In genomic region chr17:59155439-59156177, GRCh38 we compare ENCODE assay signal across 8 cellular contexts. TPM values are rescaled to one million over a fixed set of nuclear protein-coding genes. Genes with fewer than 3 reads are reported as not detected.
DNase-seq lines count a peak whose midpoint lies in the region; ATAC-seq, FAIRE-seq and TF ChIP-seq lines count a peak whose summit lies in the region.

Gene PRR11, plus strand, starts transcription at chr17:59155746. Its CDS starts 14,007 bp downstream, at chr17:59169753.

- H3K27ac ChIP-seq in endothelial cell of umbilical vein (ENCODE audit: insufficient read depth, low read depth, low read length): peak within 1 kb of the TSS; percentile 79

- no peak for TF ChIP-seq CTCF in endothelial cell of umbilical vein (IDR thresholded peaks at IDR 0.05; ENCODE audit: extremely low read depth in 1 of 2, insufficient read depth in 1 of 2, low read depth in 1 of 2, low read length in 2 of 2)
- no peak for TF ChIP-seq CTCF in mesothelial cell of epicardium (IDR thresholded peaks at IDR 0.05; ENCODE audit: unreplicated experiment)

- FAIRE-seq in endothelial cell of umbilical vein (lab: Jason Lieb, UNC): no peak

- BruUV-seq in endothelial cell of umbilical vein (replicated peaks; lab: Mats Ljungman, UMichigan): TSS peak; percentile 70

- H3K4me3 ChIP-seq in NT2/D1 (ENCODE audit: insufficient read length, low read depth) (peak within 1 kb of the TSS; percentile 90), endothelial cell of umbilical vein (replicated peaks in 1 of 3; ENCODE audit: insufficient read depth in 1 of 3, low read depth in 1 of 3, low read length in 3 of 3) (peak within 1 kb of the TSS; percentile 67 to 97 (median 93))

- peaks cover 61% of the 10 kb centered on the region for H3K4me1 Mint-ChIP-seq in activated CD8-positive, alpha-beta memory T cell treated with anti-CD3 and anti-CD28 coated beads, Interleukin-2, amount 10 ng/mL, durations not matched to agents 7 days and 5 days
- H3K4me1 Mint-ChIP-seq in mesothelial cell of epicardium: peaks cover 31% of the 10 kb centered on the region

- H3K36me3 ChIP-seq in NT2/D1 (ENCODE audit: insufficient read depth, insufficient read length, low read length): peaks cover 14% of the 10 kb centered on the region
- no peaks in the 10 kb centered on the region for H3K36me3 ChIP-seq in endothelial cell of umbilical vein (ENCODE audit: control insufficient read depth in 2 of 2, extremely low read depth in 1 of 2, insufficient read depth in 2 of 2, low read length in 2 of 2)

- H3K9ac ChIP-seq in NT2/D1 (ENCODE audit: insufficient read length, low read depth) (peak within 1 kb of the TSS; percentile 94), endothelial cell of umbilical vein (replicated peaks; ENCODE audit: extremely low read depth, insufficient read depth, low read length) (peak within 1 kb of the TSS; percentile 96)

- H3K79me2 ChIP-seq in endothelial cell of umbilical vein (ENCODE audit: control insufficient read depth, insufficient read depth, low read length): peaks cover 90% of the 10 kb centered on the region

- H3K4me1 ChIP-seq in NT2/D1 (ENCODE audit: insufficient read depth, insufficient read length) (no peaks in the 10 kb centered on the region), endothelial cell of umbilical vein (ENCODE audit: control insufficient read depth, extremely low read depth, insufficient read depth, low read length) (peaks cover 51% of the 10 kb centered on the region)

- intact Hi-C loops in endothelial cell of umbilical vein (cut with micrococcal nuclease): loop anchor here (1.0 to 10.0 kb wide), 5 partner anchors 49 to 638 kb away; partner anchors contain the start of genes CLTC, PTRH2, TRIM37 and VMP1

- no peak for TF ChIP-seq POLR2A in endothelial cell of umbilical vein (IDR thresholded peaks at IDR 0.05; ENCODE audit: low read depth, low read length)

- H3K9me1 ChIP-seq in endothelial cell of umbilical vein (replicated peaks; ENCODE audit: control insufficient read depth, extremely low read depth, insufficient read depth, low read length): no peaks in the 10 kb centered on the region

- H3K27ac Mint-ChIP-seq in activated CD8-positive, alpha-beta memory T cell treated with anti-CD3 and anti-CD28 coated beads, Interleukin-2, amount 10 ng/mL, durations not matched to agents 7 days and 5 days: no peak within 1 kb of the TSS
- no peak within 1 kb of the TSS for H3K27ac Mint-ChIP-seq in mesothelial cell of epicardium

- peak within 1 kb of the TSS; percentile 36 for H2AFZ ChIP-seq in endothelial cell of umbilical vein (ENCODE audit: low read depth, low read length)

- dilution Hi-C loops in endothelial cell of umbilical vein (cut with MboI; ENCODE audit: extremely low pct_ligation_motif_present, low sequenced_read_pairs): no loop called here

- H3K27me3 ChIP-seq in NT2/D1 (ENCODE audit: insufficient read depth, insufficient read length) (no peaks in the 10 kb centered on the region), endothelial cell of umbilical vein (ENCODE audit: control insufficient read depth in 2 of 2, insufficient read depth in 2 of 2, low read length in 2 of 2) (no peaks in the 10 kb centered on the region)

- ATAC-seq in GM19455 (IDR thresholded peaks at IDR 0.05; ENCODE audit: unreplicated experiment) (peak; percentile 84), HG03571 (IDR thresholded peaks at IDR 0.05; ENCODE audit: unreplicated experiment) (peak; percentile 91)
- ATAC-seq in activated CD8-positive, alpha-beta memory T cell treated with anti-CD3 and anti-CD28 coated beads, Interleukin-2, amount 10 ng/mL, durations not matched to agents 7 days and 5 days: peak; percentile 86

- no peaks in the 10 kb centered on the region for H4K20me1 ChIP-seq in endothelial cell of umbilical vein (replicated peaks; ENCODE audit: control insufficient read depth, extremely low read depth, insufficient read depth, low read length)

- H3K27me3 Mint-ChIP-seq in activated CD8-positive, alpha-beta memory T cell treated with anti-CD3 and anti-CD28 coated beads, Interleukin-2, amount 10 ng/mL, durations not matched to agents 7 days and 5 days: no peaks in the 10 kb centered on the region
- H3K27me3 Mint-ChIP-seq in mesothelial cell of epicardium (ENCODE audit: low read depth): no peaks in the 10 kb centered on the region

- no peaks in the 10 kb centered on the region for H3K9me3 ChIP-seq in NT2/D1 (ENCODE audit: insufficient read depth, low read length)
- no peaks in the 10 kb centered on the region for H3K9me3 ChIP-seq in endothelial cell of umbilical vein (replicated peaks; ENCODE audit: control insufficient read depth, insufficient read depth, low read length)

- POLR2A ChIA-PET in endothelial cell of umbilical vein (lab: Charles Lee): interaction anchor here (0.6 to 1.6 kb wide), 5 partner anchors 20 to 1414 kb away, joined by 3 to 9 read pairs (median 3); partner anchors contain the start of gene TRIM37

- peak within 1 kb of the TSS; percentile 96 for H3K4me2 ChIP-seq in endothelial cell of umbilical vein (ENCODE audit: insufficient read depth, low read length)

- DNase-seq in CMK (ENCODE audit: low read depth) (peak; percentile 99), NT2/D1 (ENCODE audit: low read depth, low spot score) (peak; percentile 97), endothelial cell of umbilical vein (ENCODE audit: low read depth, low spot score) (peak; percentile 100), mesothelial cell of epicardium (ENCODE audit: low spot score in 2 of 2, unreplicated experiment in 2 of 2) (peak; percentile 89 to 91)
- DNase-seq in activated CD8-positive, alpha-beta memory T cell treated with anti-CD3 and anti-CD28 coated beads, Interleukin-2, amount 10 ng/mL, durations not matched to agents 7 days and 5 days: peak; percentile 98
- peak; percentile 62 to 83 for DNase-seq in stimulated activated CD8-positive, alpha-beta memory T cell treated with anti-CD3 and anti-CD28 coated beads, Interleukin-4, amount 100 ng/mL, for 1 hour (ENCODE audit: low read depth in 2 of 2, low spot score in 1 of 2)

- no peak within 1 kb of the TSS for H3K4me3 Mint-ChIP-seq in activated CD8-positive, alpha-beta memory T cell treated with anti-CD3 and anti-CD28 coated beads, Interleukin-2, amount 10 ng/mL, durations not matched to agents 7 days and 5 days
- H3K4me3 Mint-ChIP-seq in mesothelial cell of epicardium: no peak within 1 kb of the TSS

- no peaks in the 10 kb centered on the region for H3K9me3 Mint-ChIP-seq in activated CD8-positive, alpha-beta memory T cell treated with anti-CD3 and anti-CD28 coated beads, Interleukin-2, amount 10 ng/mL, durations not matched to agents 7 days and 5 days (ENCODE audit: low read depth)
- H3K9me3 Mint-ChIP-seq in mesothelial cell of epicardium: no peaks in the 10 kb centered on the region

- CTCF ChIA-PET in activated CD8-positive, alpha-beta memory T cell treated with anti-CD3 and anti-CD28 coated beads, Interleukin-2, amount 10 ng/mL, durations not matched to agents 7 days and 5 days (lab: Charles Lee): interaction anchor here (0.7 to 2.7 kb wide), 7 partner anchors 10 to 49 kb away, joined by 3 to 7 read pairs (median 3); partner anchors contain the start of gene TRIM37
- CTCF ChIA-PET in endothelial cell of umbilical vein (lab: Charles Lee): interaction anchor here (0.8 to 2.3 kb wide), 3 partner anchors 8 to 11 kb away, joined by 4 to 9 read pairs (median 8); no protein-coding TSS in a partner anchor

- H3K36me3 Mint-ChIP-seq in activated CD8-positive, alpha-beta memory T cell treated with anti-CD3 and anti-CD28 coated beads, Interleukin-2, amount 10 ng/mL, durations not matched to agents 7 days and 5 days: peaks cover 38% of the 10 kb centered on the region
- H3K36me3 Mint-ChIP-seq in mesothelial cell of epicardium: no peaks in the 10 kb centered on the region

TF ChIP-seq in endothelial cell of umbilical vein, 7 proteins besides CTCF, POLR2A, EP300 and RAD21:
- no peak for TF ChIP-seq JUN (IDR thresholded peaks at IDR 0.05; ENCODE audit: borderline replicate concordance, insufficient read depth, insufficient read length, low read depth)
- TF ChIP-seq FOS (IDR thresholded peaks at IDR 0.05; ENCODE audit: borderline replicate concordance, insufficient read depth, low read length): no peak
- no peak for TF ChIP-seq EZH2 (IDR thresholded peaks at IDR 0.05; ENCODE audit: borderline replicate concordance, low read depth, low read length, severe bottlenecking)
- peak; percentile 38 for TF ChIP-seq MAX (IDR thresholded peaks at IDR 0.05; ENCODE audit: insufficient read depth, insufficient read length)
- no peak for TF ChIP-seq POLR2AphosphoS5 (IDR thresholded peaks at IDR 0.05; ENCODE audit: insufficient read depth, low read depth, low read length)
- no peak for TF ChIP-seq MYC (IDR thresholded peaks at IDR 0.05; ENCODE audit: low read depth, low read length)
- no peak for TF ChIP-seq GATA2 (IDR thresholded peaks at IDR 0.05; ENCODE audit: insufficient read depth, insufficient read length, low read depth, low read length)

RNA-seq across cellular contexts. Expression of gene PRR11, which starts in this region (rescaled TPM):
- 10 to 100 TPM; 65.4 to 69.8 TPM for total RNA-seq in activated CD8-positive, alpha-beta memory T cell treated with anti-CD3 and anti-CD28 coated beads, Interleukin-2, amount 10 ng/mL, durations not matched to agents 7 days and 5 days
- total RNA-seq in endothelial cell of umbilical vein: 82.1 and 86.3 TPM in 2 replicates
- 22.5 and 28.8 TPM in 2 replicates for polyA plus RNA-seq in endothelial cell of umbilical vein
- polyA plus RNA-seq in endothelial cell of umbilical vein (2011; cell fraction: cytosol; rRNA removed): 44.9 and 53.9 TPM in 2 replicates
- polyA plus RNA-seq in endothelial cell of umbilical vein (2011; cell fraction: nucleus; rRNA removed): 10.2 and 15.6 TPM in 2 replicates
- polyA plus RNA-seq in endothelial cell of umbilical vein (2012): 39.9 and 60.0 TPM in 2 replicates
- 31.7 and 32.8 TPM in 2 replicates for polyA minus RNA-seq in endothelial cell of umbilical vein
- polyA minus RNA-seq in endothelial cell of umbilical vein (2011; cell fraction: cytosol; rRNA and poly(A)+ RNA removed): 37.8 TPM
- 10.6 and 17.0 TPM in 2 replicates for polyA minus RNA-seq in endothelial cell of umbilical vein (2011; cell fraction: nucleus; rRNA and poly(A)+ RNA removed)
- total RNA-seq in mesothelial cell of epicardium: 13.3 to 15.2 TPM (median 15.1 TPM) in 3 replicates

Comparison
In these comparisons a context has a peak if more than half of its experiments do, and no peak if none do; other contexts are left out.
1. Peak in every context shown above with its lines: DNase-seq, ATAC-seq, H3K4me3 ChIP-seq and H3K27ac ChIP-seq.